In the genomic region with DNA sequence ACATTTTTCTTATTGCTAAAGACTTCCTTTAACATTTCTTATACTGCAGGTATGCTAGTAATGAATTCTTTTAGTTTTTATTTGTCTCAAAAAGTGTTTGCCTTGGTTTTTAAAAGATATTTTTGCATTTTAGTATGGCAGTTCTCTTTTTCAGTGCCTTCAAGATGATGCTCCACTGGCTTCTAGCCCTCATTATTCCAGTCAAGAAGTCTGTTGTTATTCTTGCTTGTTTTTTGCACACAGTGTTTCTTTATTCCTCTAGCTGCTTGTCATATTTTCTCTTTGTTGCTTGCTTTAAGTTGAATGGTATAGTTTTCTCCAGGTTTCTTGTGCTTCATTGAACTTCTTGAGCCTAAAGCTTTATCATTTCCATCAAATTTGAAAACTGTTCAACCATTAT, we compare ENCODE assay signal across 39 cellular contexts.
"Had no signal": no experiment of that assay in that cellular context is flagged by ENCODE, and none has a peak within 500 bp of the region (broad histone marks: within the 10 kb centered on the region; RNA-seq: fewer than 3 reads in every experiment).

No MANE protein-coding gene starts in this region.

- H3K27ac Mint-ChIP-seq: activated naive CD4-positive, alpha-beta T cell treated with anti-CD3 and anti-CD28 coated beads for 36 hours; activated naive CD4-positive, alpha-beta T cell treated with anti-CD3 and anti-CD28 coated beads, Interleukin-2, amount 10 ng/mL, durations not matched to agents 7 days and 5 days; activated naive CD4-positive, alpha-beta T cell treated with anti-CD3 and anti-CD28 coated beads, Interleukin-2, amount 50 U/mL, for 24 hours; activated naive CD4-positive, alpha-beta T cell treated with anti-CD3 and anti-CD28 coated beads, Interleukin-2, amount 50 U/mL, for 72 hours; activated naive CD8-positive, alpha-beta T cell; activated naive CD8-positive, alpha-beta T cell treated with anti-CD3 and anti-CD28 coated beads for 36 hours; activated naive CD8-positive, alpha-beta T cell treated with anti-CD3 and anti-CD28 coated beads, Interleukin-2, amount 10 ng/mL, durations not matched to agents 7 days and 5 days; activated naive CD8-positive, alpha-beta T cell treated with anti-CD3 and anti-CD28 coated beads, Interleukin-2, amount 50 U/mL, for 24 hours; activated T-cell treated with anti-CD3 and anti-CD28 coated beads, Interleukin-2, amount 50 U/mL, for 24 hours; activated T-cell treated with anti-CD3 and anti-CD28 coated beads, Interleukin-2, amount 50 U/mL, for 72 hours; activated T-helper 1 cell treated with anti-CD3 and anti-CD28 coated beads, Interleukin-12 subunit alpha, Interleukin-12 subunit beta, Interleukin-2, Interleukin-4 antibody, amounts not matched to agents 30 ng/mL and 10 ng/mL and 1 ng/mL, durations not matched to agents 14 hours and 24 hours and 36 hours; activated T-helper 17 cell treated with anti-CD3 and anti-CD28 coated beads, Interleukin-2, amount 50 U/mL, for 72 hours; activated T-helper 2 cell treated with anti-CD3 and anti-CD28 coated beads, Interferon-gamma antibody, Interleukin-2, Interleukin-4, amounts not matched to agents 10 μg/mL and 5 μg/mL and 100 μg/mL, durations not matched to agents 14 hours and 24 hours and 36 hours; brain had no signal

- FAIRE-seq: astrocyte, bronchial epithelial cell had no signal

- H3K4me1 ChIP-seq: adrenal gland, ascending aorta, body of pancreas, breast epithelium had no signal

- H3K36me3 Mint-ChIP-seq: activated naive CD4-positive, alpha-beta T cell treated with anti-CD3 and anti-CD28 coated beads, Interleukin-2, amount 10 ng/mL, durations not matched to agents 7 days and 5 days; activated naive CD4-positive, alpha-beta T cell treated with anti-CD3 and anti-CD28 coated beads, Interleukin-2, amount 50 U/mL, for 24 hours; activated naive CD4-positive, alpha-beta T cell treated with anti-CD3 and anti-CD28 coated beads, Interleukin-2, amount 50 U/mL, for 72 hours; activated naive CD8-positive, alpha-beta T cell; activated naive CD8-positive, alpha-beta T cell treated with anti-CD3 and anti-CD28 coated beads for 36 hours; activated naive CD8-positive, alpha-beta T cell treated with anti-CD3 and anti-CD28 coated beads, Interleukin-2, amount 10 ng/mL, durations not matched to agents 7 days and 5 days; brain had no signal

- DNase-seq: activated effector memory CD4-positive, alpha-beta T cell treated with anti-CD3 and anti-CD28 coated beads, Interleukin-2, amount 50 U/mL, for 16 hours; activated effector memory CD4-positive, alpha-beta T cell treated with Interleukin-2 at 50 U/mL for 16 hours; activated gamma-delta T cell; activated gamma-delta T cell treated with Interleukin-2 at 50 U/mL for 16 hours; activated naive CD4-positive, alpha-beta T cell; activated naive CD4-positive, alpha-beta T cell treated with anti-CD3 and anti-CD28 coated beads for 36 hours; activated naive CD4-positive, alpha-beta T cell treated with anti-CD3 and anti-CD28 coated beads, Interleukin-2, amount 10 ng/mL, durations not matched to agents 7 days and 5 days; activated naive CD4-positive, alpha-beta T cell treated with anti-CD3 and anti-CD28 coated beads, Interleukin-2, amount 50 U/mL, for 16 hours; activated naive CD4-positive, alpha-beta T cell treated with Interleukin-2 at 50 U/mL for 16 hours; activated naive CD8-positive, alpha-beta T cell treated with anti-CD3 and anti-CD28 coated beads for 36 hours; activated naive CD8-positive, alpha-beta T cell treated with anti-CD3 and anti-CD28 coated beads, Interleukin-2, amount 10 ng/mL, durations not matched to agents 7 days and 5 days; activated naive CD8-positive, alpha-beta T cell treated with anti-CD3 and anti-CD28 coated beads, Interleukin-2, amount 50 U/mL, for 24 hours; activated T-cell treated with anti-CD3 and anti-CD28 coated beads, Interleukin-2, amount 50 U/mL, for 24 hours; activated T-cell treated with anti-CD3 and anti-CD28 coated beads, Interleukin-2, amount 50 U/mL, for 4 hours; activated T-cell treated with anti-CD3 and anti-CD28 coated beads, Interleukin-2, amount 50 U/mL, for 48 hours; activated T-cell treated with anti-CD3 and anti-CD28 coated beads, Interleukin-2, amount 50 U/mL, for 72 hours; adrenal gland; amniotic stem cell; amygdala; anterior cingulate cortex; aorta; body of pancreas; brain microvascular endothelial cell; caudate nucleus; central memory CD4-positive, alpha-beta T cell; cerebellar nuclear complex had no signal

- H3K36me3 ChIP-seq: adrenal gland, ascending aorta, brain microvascular endothelial cell, breast epithelium, cardiac muscle cell had no signal

- H3K27me3 ChIP-seq: adrenal gland, ascending aorta, body of pancreas, brain microvascular endothelial cell, breast epithelium, cardiac muscle cell had no signal

- H3K27me3 Mint-ChIP-seq: activated naive CD4-positive, alpha-beta T cell treated with anti-CD3 and anti-CD28 coated beads, Interleukin-2, amount 10 ng/mL, durations not matched to agents 7 days and 5 days; activated naive CD4-positive, alpha-beta T cell treated with anti-CD3 and anti-CD28 coated beads, Interleukin-2, amount 50 U/mL, for 24 hours; activated naive CD8-positive, alpha-beta T cell; activated naive CD8-positive, alpha-beta T cell treated with anti-CD3 and anti-CD28 coated beads for 36 hours; activated naive CD8-positive, alpha-beta T cell treated with anti-CD3 and anti-CD28 coated beads, Interleukin-2, amount 10 ng/mL, durations not matched to agents 7 days and 5 days; activated naive CD8-positive, alpha-beta T cell treated with anti-CD3 and anti-CD28 coated beads, Interleukin-2, amount 50 U/mL, for 24 hours; activated T-cell treated with anti-CD3 and anti-CD28 coated beads, Interleukin-2, amount 50 U/mL, for 24 hours; activated T-helper 17 cell treated with anti-CD3 and anti-CD28 coated beads, Interleukin-2, amount 50 U/mL, for 72 hours; central memory CD8-positive, alpha-beta T cell had no signal

- H3K4me3 ChIP-seq: adrenal gland, ascending aorta, body of pancreas, breast epithelium, cardiac muscle cell had no signal

- H3K4me3 Mint-ChIP-seq: activated naive CD4-positive, alpha-beta T cell treated with anti-CD3 and anti-CD28 coated beads for 36 hours; activated naive CD4-positive, alpha-beta T cell treated with anti-CD3 and anti-CD28 coated beads, Interleukin-2, amount 10 ng/mL, durations not matched to agents 7 days and 5 days; activated naive CD4-positive, alpha-beta T cell treated with anti-CD3 and anti-CD28 coated beads, Interleukin-2, amount 50 U/mL, for 24 hours; activated naive CD8-positive, alpha-beta T cell; activated naive CD8-positive, alpha-beta T cell treated with anti-CD3 and anti-CD28 coated beads for 36 hours; activated naive CD8-positive, alpha-beta T cell treated with anti-CD3 and anti-CD28 coated beads, Interleukin-2, amount 10 ng/mL, durations not matched to agents 7 days and 5 days; activated naive CD8-positive, alpha-beta T cell treated with anti-CD3 and anti-CD28 coated beads, Interleukin-2, amount 50 U/mL, for 24 hours; activated T-cell treated with anti-CD3 and anti-CD28 coated beads, Interleukin-2, amount 50 U/mL, for 24 hours; activated T-cell treated with anti-CD3 and anti-CD28 coated beads, Interleukin-2, amount 50 U/mL, for 4 hours; activated T-cell treated with anti-CD3 and anti-CD28 coated beads, Interleukin-2, amount 50 U/mL, for 72 hours; activated T-helper 1 cell treated with anti-CD3 and anti-CD28 coated beads, Interleukin-12 subunit alpha, Interleukin-12 subunit beta, Interleukin-2, Interleukin-4 antibody, amounts not matched to agents 30 ng/mL and 10 ng/mL and 1 ng/mL, durations not matched to agents 14 hours and 24 hours and 36 hours; activated T-helper 17 cell treated with anti-CD3 and anti-CD28 coated beads, Interleukin-2, amount 50 U/mL, for 72 hours; brain; central memory CD8-positive, alpha-beta T cell had no signal

- H3K9me3 ChIP-seq: adrenal gland, body of pancreas had no signal

- H3K27ac ChIP-seq: adrenal gland, ascending aorta, body of pancreas, brain microvascular endothelial cell, breast epithelium, cardiac muscle cell had no signal

- ATAC-seq: activated naive CD4-positive, alpha-beta T cell treated with anti-CD3 and anti-CD28 coated beads, Interleukin-2, amount 50 U/mL, for 72 hours; activated naive CD8-positive, alpha-beta T cell treated with anti-CD3 and anti-CD28 coated beads, Interleukin-2, amount 50 U/mL, for 24 hours; activated T-cell treated with anti-CD3 and anti-CD28 coated beads, Interleukin-2, amount 50 U/mL, for 4 hours; activated T-cell treated with anti-CD3 and anti-CD28 coated beads, Interleukin-2, amount 50 U/mL, for 72 hours; activated T-helper 17 cell treated with anti-CD3 and anti-CD28 coated beads, Interleukin-2, amount 50 U/mL, for 72 hours; body of pancreas had no signal

- H3K4me1 Mint-ChIP-seq: activated naive CD4-positive, alpha-beta T cell treated with anti-CD3 and anti-CD28 coated beads, Interleukin-2, amount 10 ng/mL, durations not matched to agents 7 days and 5 days; activated naive CD4-positive, alpha-beta T cell treated with anti-CD3 and anti-CD28 coated beads, Interleukin-2, amount 50 U/mL, for 24 hours; activated naive CD8-positive, alpha-beta T cell treated with anti-CD3 and anti-CD28 coated beads for 36 hours; activated naive CD8-positive, alpha-beta T cell treated with anti-CD3 and anti-CD28 coated beads, Interleukin-2, amount 10 ng/mL, durations not matched to agents 7 days and 5 days; activated naive CD8-positive, alpha-beta T cell treated with anti-CD3 and anti-CD28 coated beads, Interleukin-2, amount 50 U/mL, for 24 hours; activated T-helper 17 cell treated with anti-CD3 and anti-CD28 coated beads, Interleukin-2, amount 50 U/mL, for 72 hours; brain; central memory CD8-positive, alpha-beta T cell had no signal
